In genomic region chr19:19618384-19619051, GRCh38 we compare ENCODE assay signal across 8 cellular contexts. TPM values are rescaled to one million over a fixed set of nuclear protein-coding genes. Genes with fewer than 3 reads are reported as not detected.
DNase-seq lines count a peak whose midpoint lies in the region; ATAC-seq, FAIRE-seq and TF ChIP-seq lines count a peak whose summit lies in the region.

PBX4 (minus strand) TSS chr19:19618687; CDS start chr19:19618629, 58 bp downstream.

- no peaks in the 10 kb centered on the region; the same call in none of the 2 replicates for H3K36me3 ChIP-seq in GM06990 (ENCODE audit: control insufficient read depth, insufficient read depth, low read length)
- H3K36me3 ChIP-seq in pancreas: no peaks in the 10 kb centered on the region
- no peaks in the 10 kb centered on the region for H3K36me3 ChIP-seq in transverse colon

- peak within 1 kb of the TSS; percentile 13 for H3K27ac Mint-ChIP-seq in HFFc6
- H3K27ac Mint-ChIP-seq in activated naive CD4-positive, alpha-beta T cell treated with anti-CD3 and anti-CD28 coated beads, Interleukin-2, amount 10 ng/mL, durations not matched to agents 7 days and 5 days: peak within 1 kb of the TSS; percentile 80

- intact Hi-C loops in head of caudate nucleus (cut with DNase I): no loop called here
- intact Hi-C loops in pancreas (cut with DNase I): no loop called here
- intact Hi-C loops in transverse colon (cut with DNase I; ENCODE audit: low total_unique reads): loop anchor here (5.0 kb wide), 1 partner anchor 816 kb away; no protein-coding TSS in a partner anchor

- WGBS in pancreas, 2 donors: 1 to 2% methylated on average over 46 to 71 of the region's 71 CpGs
- 0 to 1% methylated on average over 5 to 51 of the region's 71 CpGs for WGBS in transverse colon (ENCODE audit: low coverage in 1 of 2), 2 donors

- peaks cover 7% of the 10 kb centered on the region for H3K27me3 Mint-ChIP-seq in HFFc6 (ENCODE audit: insufficient read depth)
- no peaks in the 10 kb centered on the region for H3K27me3 Mint-ChIP-seq in activated naive CD4-positive, alpha-beta T cell treated with anti-CD3 and anti-CD28 coated beads, Interleukin-2, amount 10 ng/mL, durations not matched to agents 7 days and 5 days

- H3K27ac ChIP-seq in pancreas (no peak within 1 kb of the TSS), transverse colon (peak within 1 kb of the TSS in 3 of 4 donors; percentile 54 to 66 (median 57))

- H3K4me3 ChIP-seq in GM06990 (replicated peaks; ENCODE audit: low read depth, low read length): peak within 1 kb of the TSS; percentile 82
- peak within 1 kb of the TSS; percentile 7 to 37 (median 26) for H3K4me3 ChIP-seq in pancreas
- H3K4me3 ChIP-seq in transverse colon: peak within 1 kb of the TSS; percentile 0 to 45 (median 38)

- TF ChIP-seq POLR2A in transverse colon (IDR thresholded peaks at IDR 0.05): peak; percentile 30

- ATAC-seq in SK-N-SH treated with all-trans-retinoic acid at 6 μM for 48 hours (peak; percentile 97), pancreas (peak; percentile 97 to 99 (median 98))

- H3K36me3 Mint-ChIP-seq in HFFc6 (ENCODE audit: low read depth): no peaks in the 10 kb centered on the region
- H3K36me3 Mint-ChIP-seq in activated naive CD4-positive, alpha-beta T cell treated with anti-CD3 and anti-CD28 coated beads, Interleukin-2, amount 10 ng/mL, durations not matched to agents 7 days and 5 days: peaks cover 19% of the 10 kb centered on the region

- no peaks in the 10 kb centered on the region for H3K9me3 ChIP-seq in pancreas
- H3K9me3 ChIP-seq in transverse colon: no peaks in the 10 kb centered on the region

- H3K27me3 ChIP-seq in GM06990 (replicated peaks; ENCODE audit: control insufficient read depth, insufficient read depth, low read length): no peaks in the 10 kb centered on the region
- H3K27me3 ChIP-seq in pancreas: no peaks in the 10 kb centered on the region
- H3K27me3 ChIP-seq in transverse colon: no peaks in the 10 kb centered on the region

- H3K4me1 ChIP-seq in pancreas (no peaks in the 10 kb centered on the region), transverse colon (peaks cover 0 to 11% (median 7%) of the 10 kb centered on the region in 4 donors)

- no peaks in the 10 kb centered on the region for H3K9me3 Mint-ChIP-seq in HFFc6
- no peaks in the 10 kb centered on the region for H3K9me3 Mint-ChIP-seq in activated naive CD4-positive, alpha-beta T cell treated with anti-CD3 and anti-CD28 coated beads, Interleukin-2, amount 10 ng/mL, durations not matched to agents 7 days and 5 days

- H3K4me3 Mint-ChIP-seq in HFFc6: peak within 1 kb of the TSS; percentile 74
- H3K4me3 Mint-ChIP-seq in activated naive CD4-positive, alpha-beta T cell treated with anti-CD3 and anti-CD28 coated beads, Interleukin-2, amount 10 ng/mL, durations not matched to agents 7 days and 5 days: peak within 1 kb of the TSS; percentile 90

- DNase-seq in GM06990 (ENCODE audit: extremely low read depth, insufficient read length) (peak; percentile 98), HFFc6 (peak; percentile 68), NCI-H1048 (lab: John Stamatoyannopoulos, UW) (peak; percentile 87), head of caudate nucleus (peak; percentile 81 to 97 (median 94)), pancreas (peak; percentile 86 to 95 (median 94)), transverse colon (peak; percentile 97)
- DNase-seq in activated naive CD4-positive, alpha-beta T cell treated with anti-CD3 and anti-CD28 coated beads, Interleukin-2, amount 10 ng/mL, durations not matched to agents 7 days and 5 days: peak; percentile 99

- in situ Hi-C loops in transverse colon (cut with MboI; ENCODE audit: low pct_ligation_motif_present in 1 of 4, low pct_unique_long_range_greater_than_20kb in 1 of 4, low sequenced_read_pairs in 3 of 4): no loop called here

- TF ChIP-seq EP300 in transverse colon (IDR thresholded peaks at IDR 0.05; ENCODE audit: low read depth): no peak

- H3K4me1 Mint-ChIP-seq in HFFc6 (ENCODE audit: low read depth): peaks cover 31% of the 10 kb centered on the region
- H3K4me1 Mint-ChIP-seq in activated naive CD4-positive, alpha-beta T cell treated with anti-CD3 and anti-CD28 coated beads, Interleukin-2, amount 10 ng/mL, durations not matched to agents 7 days and 5 days: peaks cover 49% of the 10 kb centered on the region

- no peak for TF ChIP-seq CTCF in GM06990 (IDR thresholded peaks at IDR 0.05; ENCODE audit: insufficient read depth, low read length, poor library complexity, severe bottlenecking)
- no peak for TF ChIP-seq CTCF in HFFc6 (IDR thresholded peaks at IDR 0.05)
- TF ChIP-seq CTCF in pancreas (IDR thresholded peaks at IDR 0.05): no peak
- TF ChIP-seq CTCF in transverse colon (IDR thresholded peaks at IDR 0.05): no peak

- no peak for FAIRE-seq in pancreas (lab: Jason Lieb, UNC)

- CTCF ChIA-PET in activated naive CD4-positive, alpha-beta T cell treated with anti-CD3 and anti-CD28 coated beads, Interleukin-2, amount 10 ng/mL, durations not matched to agents 7 days and 5 days (lab: Charles Lee): interaction anchor here (1.7 kb wide), 1 partner anchor 9 kb away, joined by 3 read pairs; no protein-coding TSS in a partner anchor

TF ChIP-seq in SK-N-SH treated with all-trans-retinoic acid at 6 μM for 48 hours, 23 proteins besides CTCF, POLR2A, EP300 and RAD21:
- TF ChIP-seq POU6F1 (CRISPR knock-in tag; IDR thresholded peaks at IDR 0.05; ENCODE audit: borderline replicate concordance, low read depth): no peak
- no peak for TF ChIP-seq ZFP30 (CRISPR knock-in tag; IDR thresholded peaks at IDR 0.05)
- no peak for TF ChIP-seq PATZ1 (CRISPR knock-in tag; IDR thresholded peaks at IDR 0.05; ENCODE audit: borderline replicate concordance)
- TF ChIP-seq TOX (CRISPR knock-in tag; IDR thresholded peaks at IDR 0.05; ENCODE audit: borderline replicate concordance): no peak
- TF ChIP-seq ZNF8 (CRISPR knock-in tag; IDR thresholded peaks at IDR 0.05): no peak
- no peak for TF ChIP-seq ZFP3 (CRISPR knock-in tag; IDR thresholded peaks at IDR 0.05)
- TF ChIP-seq SNAI2 (CRISPR knock-in tag; IDR thresholded peaks at IDR 0.05): no peak
- TF ChIP-seq ZNF565 (CRISPR knock-in tag; conservative IDR thresholded peaks at IDR 0.05; ENCODE audit: low read depth): no peak
- TF ChIP-seq BACH2 (CRISPR knock-in tag; IDR thresholded peaks at IDR 0.05; ENCODE audit: borderline replicate concordance): no peak
- no peak for TF ChIP-seq ZNF70 (CRISPR knock-in tag; IDR thresholded peaks at IDR 0.05)
- TF ChIP-seq CSDC2 (CRISPR knock-in tag; IDR thresholded peaks at IDR 0.05): no peak
- TF ChIP-seq PPARA (CRISPR knock-in tag; IDR thresholded peaks at IDR 0.05; ENCODE audit: borderline replicate concordance): no peak
- no peak for TF ChIP-seq CSRNP3 (CRISPR knock-in tag; IDR thresholded peaks at IDR 0.05)
- no peak for TF ChIP-seq ISL1 (CRISPR knock-in tag; IDR thresholded peaks at IDR 0.05)
- no peak for TF ChIP-seq ESRRG (CRISPR knock-in tag; IDR thresholded peaks at IDR 0.05)

RNA-seq across cellular contexts. Expression of gene PBX4, which starts in this region (rescaled TPM):
- total RNA-seq in HFFc6 (2021; fragmentation: NEBNext Ultra II Directional; extraction: Animal tissue kit (Norgen Biotek cat#: 25700)): under 1 TPM in 5 of 6 experiments, not detected in 1; 0.23 to 0.40 (median 0.30) TPM
- total RNA-seq in pancreas: under 1 TPM; 0.18 to 0.53 (median 0.43) TPM
- 1 to 10 TPM; 3.9 to 4.0 TPM for polyA plus RNA-seq in pancreas
- 10 to 100 TPM in 1 of 4 donors, 1 to 10 TPM in 3; 1.9 to 11.9 (median 5.1) TPM for total RNA-seq in transverse colon

Comparison
In these comparisons a context has a peak if more than half of its experiments do, and no peak if none do; other contexts are left out.
1. Peak in DNase-seq in HFFc6; RNA of the gene not detected or under 1 TPM.
2. H3K4me3 ChIP-seq: peak in every context shown above with its lines; median percentile 82 in GM06990; 38 in transverse colon; 26 in pancreas.
3. H3K27ac ChIP-seq: peak in transverse colon (3 of 4); none in pancreas (0 of 4).
4. Peak in every context shown above with its lines, with median percentiles within 50 percentile points of each other: DNase-seq.